10 cellular contexts compared by ENCODE assay signal in the genomic region with DNA sequence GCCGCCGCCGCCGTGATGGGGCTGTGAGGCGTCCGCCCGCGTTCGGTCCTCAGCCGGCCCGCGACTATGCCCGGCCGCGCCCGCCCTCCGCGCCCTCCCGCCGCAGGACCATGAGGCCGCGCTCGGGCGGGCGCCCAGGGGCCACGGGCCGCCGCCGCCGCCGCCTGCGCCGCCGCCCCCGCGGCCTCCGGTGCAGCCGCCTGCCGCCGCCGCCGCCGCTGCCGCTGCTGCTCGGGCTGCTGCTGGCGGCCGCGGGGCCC. TPM values are rescaled to one million over a fixed set of nuclear protein-coding genes. Genes with fewer than 3 reads are reported as not detected.
DNase-seq lines count a peak whose midpoint lies in the region; ATAC-seq, FAIRE-seq and TF ChIP-seq lines count a peak whose summit lies in the region.
"Had no signal": no experiment of that assay in that cellular context is flagged by ENCODE, and none has a peak within 500 bp of the region (broad histone marks: within the 10 kb centered on the region; RNA-seq: fewer than 3 reads in every experiment).

No MANE protein-coding gene starts in this region.

- no peaks in the 10 kb centered on the region for H3K36me3 Mint-ChIP-seq in neural crest cell (ENCODE audit: low read depth)
- H3K36me3 Mint-ChIP-seq: activated naive CD4-positive, alpha-beta T cell treated with anti-CD3 and anti-CD28 coated beads, Interleukin-2, amount 50 U/mL, for 24 hours had no signal

- no peaks in the 10 kb centered on the region for H3K27me3 Mint-ChIP-seq in neural crest cell (ENCODE audit: low read depth)

- DNase-seq in bronchial epithelial cell (ENCODE audit: low read depth) (no peak), neural crest cell (ENCODE audit: low read depth, low spot score) (no peak), HT-29 (ENCODE audit: low spot score) (no peak), NOMO-1 (lab: John Stamatoyannopoulos, UW; ENCODE audit: unreplicated experiment in 2 of 2) (no peak)
- DNase-seq in activated T-cell treated with anti-CD3 and anti-CD28 coated beads, Interleukin-2, amount 50 U/mL, for 48 hours = no peak
- DNase-seq: NCI-H2081 treated with DMSO at 0.1 percent for 48 hours had no signal

- H3K27ac Mint-ChIP-seq in neural crest cell (ENCODE audit: unreplicated experiment) = no peak overlapping the region

- peak overlapping the region in 10 of 11 experiments; percentile 56 to 85 (median 73); a peak in 19 of 22 replicates for H3K27ac ChIP-seq in BLaER1 treated with 17β-estradiol and CSF1 and Interleukin-3, amounts not matched to agents 10 nM and 100 nM

- H3K4me1 ChIP-seq in BLaER1 treated with 17β-estradiol and CSF1 and Interleukin-3, amounts not matched to agents 10 nM and 100 nM = peaks cover 17 to 40% (median 35%) of the 10 kb centered on the region in 10 experiments

- peak overlapping the region; percentile 63 to 85 (median 67) for H3K4me3 ChIP-seq in BLaER1 treated with 17β-estradiol and CSF1 and Interleukin-3, amounts not matched to agents 10 nM and 100 nM
- peak overlapping the region; percentile 55 for H3K4me3 ChIP-seq in bronchial epithelial cell (ENCODE audit: low read depth, low read length)

- peaks cover 48% of the 10 kb centered on the region for H3K4me1 Mint-ChIP-seq in neural crest cell

- H3K9me3 ChIP-seq in BLaER1 treated with 17β-estradiol and CSF1 and Interleukin-3, amounts not matched to agents 10 nM and 100 nM (replicated peaks in 1 of 11) = no peaks in the 10 kb centered on the region

- peak overlapping the region; percentile 82 for H3K4me3 Mint-ChIP-seq in neural crest cell

- peaks cover 0 to 46% (median 39%) of the 10 kb centered on the region in 11 experiments; a peak in 17 of 22 replicates for H4K20me1 ChIP-seq in BLaER1 treated with 17β-estradiol and CSF1 and Interleukin-3, amounts not matched to agents 10 nM and 100 nM

- H3K27me3 ChIP-seq in BLaER1 treated with 17β-estradiol and CSF1 and Interleukin-3, amounts not matched to agents 10 nM and 100 nM = peaks cover 0 to 14% (median 7%) of the 10 kb centered on the region in 11 experiments; a peak in 11 of 22 replicates
- no peaks in the 10 kb centered on the region for H3K27me3 ChIP-seq in bronchial epithelial cell (ENCODE audit: control insufficient read depth, insufficient read depth, low read length)

- H3K9ac ChIP-seq in BLaER1 treated with 17β-estradiol and CSF1 and Interleukin-3, amounts not matched to agents 10 nM and 100 nM = peak overlapping the region; percentile 71 to 87 (median 82); a peak in 21 of 22 replicates

- no peaks in the 10 kb centered on the region for H3K36me3 ChIP-seq in BLaER1 treated with 17β-estradiol and CSF1 and Interleukin-3, amounts not matched to agents 10 nM and 100 nM
- no peaks in the 10 kb centered on the region for H3K36me3 ChIP-seq in bronchial epithelial cell (ENCODE audit: control insufficient read depth, insufficient read depth, low read length)

- no peak for TF ChIP-seq CTCF in bronchial epithelial cell (IDR thresholded peaks at IDR 0.05; ENCODE audit: insufficient read depth, low read length, severe bottlenecking)
- no peak for TF ChIP-seq CTCF in neural crest cell (conservative IDR thresholded peaks at IDR 0.05)

- ATAC-seq in HG02763 (IDR thresholded peaks at IDR 0.05; ENCODE audit: unreplicated experiment) = peak; percentile 20
- ATAC-seq in GM21786 (IDR thresholded peaks at IDR 0.05; ENCODE audit: unreplicated experiment) = no peak

- no peaks in the 10 kb centered on the region for H3K9me3 Mint-ChIP-seq in neural crest cell
- H3K9me3 Mint-ChIP-seq: activated naive CD4-positive, alpha-beta T cell treated with anti-CD3 and anti-CD28 coated beads, Interleukin-2, amount 50 U/mL, for 24 hours had no signal

- FAIRE-seq in bronchial epithelial cell (lab: Jason Lieb, UNC) = no peak

- peak overlapping the region; percentile 89 to 99 (median 96) for H3K4me2 ChIP-seq in BLaER1 treated with 17β-estradiol and CSF1 and Interleukin-3, amounts not matched to agents 10 nM and 100 nM

RNA-seq across cellular contexts. Expression of a gene that starts 0.2 kb away (rescaled TPM):
- total RNA-seq in bronchial epithelial cell (3.4 and 3.7 TPM in 2 replicates), neural crest cell (18.5 and 18.9 TPM in 2 replicates)
- total RNA-seq in HT-29 (2014; rRNA removed; shearing (Covaris generic)) = 70.2 and 81.8 TPM in 2 replicates
